In genomic region chr18:49813321-49814146, GRCh38 we compare ENCODE assay signal across 8 cellular contexts. TPM values are rescaled to one million over a fixed set of nuclear protein-coding genes. Genes with fewer than 3 reads are reported as not detected.
DNase-seq lines count a peak whose midpoint lies in the region; TF ChIP-seq lines count a peak whose summit lies in the region.

ACAA2 (minus strand) TSS chr18:49813533; CDS start chr18:49813484, 49 bp downstream.

- H4K91ac ChIP-seq in H9 (ENCODE audit: insufficient read length, low read depth, low read length), result no peak within 1 kb of the TSS

- H3K79me2 ChIP-seq in H9 (ENCODE audit: insufficient read depth, low read length), result peaks cover 12% of the 10 kb centered on the region; the same call in 1 of the 2 replicates

- no peak within 1 kb of the TSS for H3K23ac ChIP-seq in H9 (ENCODE audit: insufficient read length, low read depth, low read length)

- H3K36me3 ChIP-seq in SJSA1 (peaks cover 17% of the 10 kb centered on the region), neutrophil (no peaks in the 10 kb centered on the region)

- DNase-seq in GDM1 (lab: John Stamatoyannopoulos, UW), result peak; percentile 58
- peak; percentile 80 for DNase-seq in H9
- DNase-seq in M059J (ENCODE audit: low read depth), result peak; percentile 88
- peak; percentile 91 to 95 for DNase-seq in SJSA1 (ENCODE audit: low read depth in 1 of 2, low spot score in 2 of 2)
- peak; percentile 43 to 70 (median 48) for DNase-seq in activated naive CD4-positive, alpha-beta T cell (lab: John Stamatoyannopoulos, UW)
- peak; percentile 76 for DNase-seq in foreskin melanocyte
- peak; percentile 83 for DNase-seq in superior temporal gyrus (ENCODE audit: extremely low spot score)

- H3K4me2 ChIP-seq in H9 (ENCODE audit: insufficient read depth, insufficient read length, low read length), result peak within 1 kb of the TSS; percentile 27

- H3K4me1 ChIP-seq in H9 (ENCODE audit: insufficient read depth, low read length) (0 out of 2 replicates have a peak, but pooled peaks cover 3% of the 10 kb centered on the region), SJSA1 (replicated peaks) (peaks cover 23% of the 10 kb centered on the region), neutrophil (ENCODE audit: control insufficient read depth in 1 of 2, insufficient read depth in 1 of 2, low read depth in 1 of 2, low read length in 1 of 2) (peaks cover 16 to 17% of the 10 kb centered on the region in 2 experiments)

- no peak within 1 kb of the TSS for H2BK12ac ChIP-seq in H9 (ENCODE audit: insufficient read length, low read depth, low read length)

- peak within 1 kb of the TSS; percentile 11; the same call in 1 of the 2 replicates for H3K4ac ChIP-seq in H9 (ENCODE audit: low read depth, low read length)

- peaks cover 23 to 34% (median 33%) of the 10 kb centered on the region in 3 experiments for H3K36me3 Mint-ChIP-seq in H9 (ENCODE audit: insufficient read depth in 1 of 3, low read depth in 3 of 3)

- peak within 1 kb of the TSS; percentile 7 for H2BK5ac ChIP-seq in H9 (ENCODE audit: insufficient read length, low read length)

- no peak within 1 kb of the TSS for H3K56ac ChIP-seq in H9 (ENCODE audit: insufficient read length, low read depth, low read length)

- H3K27ac ChIP-seq in H9 (ENCODE audit: insufficient read length, low read depth, low read length), result peak within 1 kb of the TSS; percentile 75
- peak within 1 kb of the TSS; percentile 94 for H3K27ac ChIP-seq in SJSA1
- H3K27ac ChIP-seq in neutrophil, result peak within 1 kb of the TSS; percentile 77

- peaks cover 20 to 24% of the 10 kb centered on the region in 2 experiments for H3K9me3 Mint-ChIP-seq in H9

- H4K20me1 ChIP-seq in H9 (ENCODE audit: control insufficient read depth, insufficient read depth, insufficient read length), result no peaks in the 10 kb centered on the region

- no peak within 1 kb of the TSS for H2AK5ac ChIP-seq in H9 (ENCODE audit: insufficient read length, low read length)

- H4K5ac ChIP-seq in H9 (ENCODE audit: insufficient read length, low read depth, low read length), result peak within 1 kb of the TSS; percentile 12

- H3K23me2 ChIP-seq in H9 (ENCODE audit: insufficient read length, low read depth, low read length, poor library complexity, severe bottlenecking), result peaks cover 5% of the 10 kb centered on the region

- H3K27me3 ChIP-seq in H9 (ENCODE audit: insufficient read depth, low read length), result no peaks in the 10 kb centered on the region
- H3K27me3 ChIP-seq in SJSA1 (replicated peaks), result no peaks in the 10 kb centered on the region
- peaks cover 10% of the 10 kb centered on the region for H3K27me3 ChIP-seq in neutrophil

- H4K8ac ChIP-seq in H9 (replicated peaks; ENCODE audit: insufficient read length, low read depth, low read length), result no peak within 1 kb of the TSS

- H3K9me3 ChIP-seq in H9 (ENCODE audit: control insufficient read depth, low read depth, low read length) (peaks cover 13% of the 10 kb centered on the region), SJSA1 (replicated peaks) (peaks cover 5% of the 10 kb centered on the region), neutrophil (peaks cover 10% of the 10 kb centered on the region)

- peaks cover 21 to 26% of the 10 kb centered on the region in 2 experiments for H3K4me1 Mint-ChIP-seq in H9

- peak within 1 kb of the TSS; percentile 92 to 96 for H3K4me3 Mint-ChIP-seq in H9

- TF ChIP-seq CTCF in H9 (conservative IDR thresholded peaks at IDR 0.05) (no peak), neutrophil (IDR thresholded peaks at IDR 0.05) (peak; percentile 11)

- no peak within 1 kb of the TSS for H2BK15ac ChIP-seq in H9 (ENCODE audit: low read depth, low read length)

- peak within 1 kb of the TSS; percentile 67 for H3K4me3 ChIP-seq in SJSA1
- H3K4me3 ChIP-seq in neutrophil (ENCODE audit: low read depth in 1 of 2, low read length in 1 of 2), result peak within 1 kb of the TSS; percentile 73 to 75

- no peaks in the 10 kb centered on the region for H3K79me1 ChIP-seq in H9 (ENCODE audit: insufficient read depth, low read depth, low read length, poor library complexity, severe bottlenecking)

- peak within 1 kb of the TSS; percentile 90 for H3K14ac ChIP-seq in H9 (ENCODE audit: insufficient read depth, low read length)

- no peak within 1 kb of the TSS for H2BK20ac ChIP-seq in H9 (ENCODE audit: low read depth, low read length, poor library complexity, severe bottlenecking)

- no peak within 1 kb of the TSS for H2BK120ac ChIP-seq in H9 (ENCODE audit: low read depth, low read length, poor library complexity, severe bottlenecking)

- WGBS in H9 (ENCODE audit: extremely low coverage, insufficient read length, low lambda C conversion rate), result no CpG with 5 or more reads among the region's 74 CpGs

- peak within 1 kb of the TSS; percentile 85 for H3K18ac ChIP-seq in H9 (ENCODE audit: insufficient read length, low read depth, low read length)

- peak within 1 kb of the TSS; percentile 97 to 99 (median 99) for H3K27ac Mint-ChIP-seq in H9

- no peaks in the 10 kb centered on the region; the same call in 1 of the 2 replicates for H3K27me3 Mint-ChIP-seq in H9 (ENCODE audit: low read depth)

- H2AFZ ChIP-seq in H9 (ENCODE audit: low read length), result no peak within 1 kb of the TSS

- H3K9ac ChIP-seq in H9 (ENCODE audit: extremely low read depth, insufficient read length, low read length), result peak within 1 kb of the TSS; percentile 85

- H3T11ph ChIP-seq in H9 (ENCODE audit: low read length), result no peak within 1 kb of the TSS

RNA-seq across cellular contexts. Expression of gene ACAA2, which starts in this region (rescaled TPM):
- total RNA-seq in H9 (2021), result 115 and 116 TPM in 2 replicates
- 44.2 and 59.3 TPM in 2 replicates for total RNA-seq in M059J (2014; rRNA removed; shearing (Covaris generic))
- total RNA-seq in SJSA1 (2014; rRNA removed; shearing (Covaris generic)), result 144 and 157 TPM in 2 replicates

Comparison
In these comparisons a context has a peak if more than half of its experiments do, and no peak if none do; other contexts are left out.
1. Peak in every context shown above with its lines: DNase-seq, H3K4me3 ChIP-seq and H3K27ac ChIP-seq.